ENCODE assay signal across 8 cellular contexts in the genomic region with DNA sequence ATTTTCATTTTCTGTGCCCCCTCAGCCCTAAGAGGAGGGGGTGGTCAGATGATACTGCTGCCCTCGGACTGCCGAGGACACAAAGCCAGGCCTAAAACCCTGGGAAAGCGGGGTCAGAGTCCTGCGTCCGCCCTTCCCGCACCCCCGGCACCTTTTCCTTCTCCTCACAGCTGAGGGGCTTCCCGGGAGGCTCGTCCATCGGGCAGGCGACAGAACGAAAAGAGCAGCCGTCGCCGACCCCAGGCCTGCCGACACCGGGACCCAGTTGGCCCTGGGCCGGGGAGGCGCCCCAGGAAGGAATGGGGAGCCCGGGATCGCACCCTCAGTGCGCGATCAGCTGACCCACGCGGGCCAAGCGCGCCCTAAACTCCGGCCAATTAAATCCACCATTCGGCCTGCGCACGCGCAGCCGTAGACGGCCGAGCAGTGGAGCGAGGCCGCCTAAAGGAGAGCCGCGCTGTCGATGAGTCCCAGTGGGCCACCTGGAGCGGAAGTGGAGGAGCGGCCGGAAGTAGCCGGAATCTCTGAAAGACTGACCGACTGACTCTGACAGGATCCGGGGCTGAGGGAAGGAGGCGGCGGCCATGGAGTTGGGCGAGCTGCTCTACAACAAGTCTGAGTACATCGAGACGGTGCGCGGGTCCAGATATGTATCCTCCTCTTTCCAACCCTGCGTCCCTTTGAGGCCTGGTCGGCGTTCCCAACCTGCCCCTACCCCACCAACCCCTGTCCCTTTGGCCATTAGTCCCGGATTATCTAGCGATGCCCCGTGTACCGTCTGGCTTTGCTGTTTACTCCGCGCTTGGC. TPM values are rescaled to one million over a fixed set of nuclear protein-coding genes. Genes with fewer than 3 reads are reported as not detected.
DNase-seq lines count a peak whose midpoint lies in the region; ATAC-seq lines count a peak whose summit lies in the region.

Gene DCTN5, plus strand, starts transcription at position 508 of the 807 bp plus-strand sequence. Its CDS starts 77 bp downstream, at position 585.
Gene PALB2, minus strand, starts transcription at position 352 of the 807 bp plus-strand sequence. Its CDS starts 153 bp downstream, at position 199.

- peak within 1 kb of the TSS; percentile 72 for H3K4me3 ChIP-seq in endocrine pancreas (ENCODE audit: control insufficient read depth, insufficient read depth, low read length)
- peak within 1 kb of the TSS; percentile 96 to 99 for H3K4me3 ChIP-seq in mesenchymal stem cell (ENCODE audit: insufficient read depth in 1 of 2, low read depth in 1 of 2, low read length in 2 of 2)

- peak within 1 kb of the TSS; percentile 79 to 97 for H3K4ac ChIP-seq in mesenchymal stem cell (ENCODE audit: low read depth in 1 of 2, low read length in 2 of 2)

- under 1% methylated on average over 56 of the region's 62 CpGs for WGBS in mesenchymal stem cell

- H3K9me3 ChIP-seq in endocrine pancreas (ENCODE audit: control insufficient read depth, low read length) (no peaks in the 10 kb centered on the region), mesenchymal stem cell (ENCODE audit: control insufficient read depth, low read length) (no peaks in the 10 kb centered on the region)

- peak within 1 kb of the TSS; percentile 85 for H4K91ac ChIP-seq in mesenchymal stem cell (ENCODE audit: low read length)

- peak within 1 kb of the TSS; percentile 68 for H2AK5ac ChIP-seq in mesenchymal stem cell (ENCODE audit: low read length, severe bottlenecking)

- no peak within 1 kb of the TSS for H2BK120ac ChIP-seq in mesenchymal stem cell (ENCODE audit: low read depth, low read length)

- H2AFZ ChIP-seq in mesenchymal stem cell (ENCODE audit: low read depth, low read length) = peak within 1 kb of the TSS; percentile 43

- no peak within 1 kb of the TSS for H2BK15ac ChIP-seq in mesenchymal stem cell (ENCODE audit: low read depth, poor library complexity, severe bottlenecking)

- H3K9ac ChIP-seq in endocrine pancreas (ENCODE audit: control insufficient read depth, insufficient read depth, low read length) = peak within 1 kb of the TSS; percentile 95
- peak within 1 kb of the TSS; percentile 97 for H3K9ac ChIP-seq in mesenchymal stem cell (ENCODE audit: low read length)

- H3K23ac ChIP-seq in mesenchymal stem cell (ENCODE audit: low read length in 2 of 2) = peak within 1 kb of the TSS in 1 of 2 experiments; percentile 10

- H2BK12ac ChIP-seq in mesenchymal stem cell (ENCODE audit: low read length in 2 of 2) = peak within 1 kb of the TSS in 1 of 2 experiments; percentile 10

- peak within 1 kb of the TSS; percentile 57 for H3K27ac ChIP-seq in mesenchymal stem cell (ENCODE audit: low read length, poor library complexity, severe bottlenecking)

- H3K79me1 ChIP-seq in mesenchymal stem cell (replicated peaks; ENCODE audit: low read length, poor library complexity, severe bottlenecking) = peaks cover 17% of the 10 kb centered on the region

- H3K27me3 ChIP-seq in endocrine pancreas (ENCODE audit: control insufficient read depth, insufficient read depth, low read length) (no peaks in the 10 kb centered on the region), mesenchymal stem cell (ENCODE audit: control insufficient read depth in 1 of 2, insufficient read depth in 1 of 2, low read length in 2 of 2) (no peaks in the 10 kb centered on the region)

- H2BK5ac ChIP-seq in mesenchymal stem cell (ENCODE audit: low read depth, low read length, poor library complexity, severe bottlenecking) = peak within 1 kb of the TSS; percentile 84

- DNase-seq in COLO668 (lab: John Stamatoyannopoulos, UW; ENCODE audit: unreplicated experiment) = peak; percentile 95
- peak; percentile 93 for DNase-seq in HT1080 (ENCODE audit: low read depth)
- peak; percentile 96 for DNase-seq in NOMO-1 treated with DMSO at 0.1 percent for 48 hours (lab: John Stamatoyannopoulos, UW; ENCODE audit: unreplicated experiment)
- DNase-seq in activated CD8-positive, alpha-beta memory T cell treated with anti-CD3 and anti-CD28 coated beads for 48 hours (ENCODE audit: low read depth in 2 of 3, low spot score in 2 of 3) = peak; percentile 57 to 84 (median 71)
- peak; percentile 96 for DNase-seq in mesenchymal stem cell
- peak; percentile 80 for DNase-seq in stimulated activated CD8-positive, alpha-beta memory T cell treated with anti-CD3 and anti-CD28 coated beads, Interleukin-12 subunit alpha, Interleukin-12 subunit beta, amount 100 ng/mL, for 4 hours (ENCODE audit: low read depth)

- ATAC-seq in GM21360 (IDR thresholded peaks at IDR 0.05; ENCODE audit: unreplicated experiment) = peak; percentile 92

- H3K4me1 ChIP-seq in endocrine pancreas (ENCODE audit: control insufficient read depth, insufficient read depth, low read length) (no peaks in the 10 kb centered on the region), mesenchymal stem cell (ENCODE audit: control insufficient read depth, insufficient read depth, low read depth, low read length) (peaks cover 14% of the 10 kb centered on the region)

- H4K8ac ChIP-seq in mesenchymal stem cell (ENCODE audit: low read length) = peak within 1 kb of the TSS; percentile 92

- peak within 1 kb of the TSS; percentile 80 for H3K4me2 ChIP-seq in mesenchymal stem cell (ENCODE audit: low read length, poor library complexity, severe bottlenecking)

- peak within 1 kb of the TSS; percentile 76 to 98 for H3K14ac ChIP-seq in mesenchymal stem cell (ENCODE audit: low read length in 2 of 2)

- H3K36me3 ChIP-seq in endocrine pancreas (ENCODE audit: control insufficient read depth, insufficient read depth, low read length) (no peaks in the 10 kb centered on the region), mesenchymal stem cell (ENCODE audit: control insufficient read depth in 1 of 2, insufficient read depth in 2 of 2, low read depth in 1 of 2, low read length in 2 of 2) (peaks cover 20 to 48% of the 10 kb centered on the region in 2 experiments)

- H3K18ac ChIP-seq in mesenchymal stem cell (ENCODE audit: low read depth in 1 of 2, low read length in 2 of 2) = peak within 1 kb of the TSS; percentile 93 to 98

RNA-seq across cellular contexts. Expression of gene DCTN5, which starts in this region (rescaled TPM):
- total RNA-seq in HT1080 (2014; rRNA removed; shearing (Covaris generic)) = 49.9 and 76.1 TPM in 2 replicates
- polyA plus RNA-seq in HT1080 (2015; cell fraction: cytosol; rRNA removed) = 52.4 and 62.6 TPM in 2 replicates
- 53.6 and 54.6 TPM in 2 replicates for polyA plus RNA-seq in HT1080 (2015; cell fraction: nucleus; rRNA removed)
- polyA plus RNA-seq in mesenchymal stem cell (2013, experiment 1 of 2) = 51.0 TPM
- polyA plus RNA-seq in mesenchymal stem cell (2013, experiment 2 of 2) = 49.7 TPM

RNA-seq across cellular contexts. Expression of gene PALB2, which starts in this region (rescaled TPM):
- total RNA-seq in HT1080 (2014; rRNA removed; shearing (Covaris generic)) = 13.9 and 17.9 TPM in 2 replicates
- polyA plus RNA-seq in HT1080 (2015; cell fraction: cytosol; rRNA removed) = 13.6 and 15.1 TPM in 2 replicates
- 19.0 and 19.4 TPM in 2 replicates for polyA plus RNA-seq in HT1080 (2015; cell fraction: nucleus; rRNA removed)
- polyA plus RNA-seq in mesenchymal stem cell (2013, experiment 1 of 2) = 13.8 TPM
- 14.4 TPM for polyA plus RNA-seq in mesenchymal stem cell (2013, experiment 2 of 2)

Comparison
In these comparisons a context has a peak if more than half of its experiments do, and no peak if none do; other contexts are left out.
1. Peak in every context shown above with its lines: DNase-seq, ATAC-seq, H3K4me3 ChIP-seq and H3K27ac ChIP-seq.